1 cellular context compared by ENCODE assay signal in genomic region chr2:25521665-25522387, GRCh38.
TF ChIP-seq lines count a peak whose summit lies in the region.

No MANE protein-coding gene starts in this region.

TF ChIP-seq in GM23338, 12 proteins besides CTCF, POLR2A, EP300 and RAD21 (continued from another document):
- TF ChIP-seq, protein P1, sequence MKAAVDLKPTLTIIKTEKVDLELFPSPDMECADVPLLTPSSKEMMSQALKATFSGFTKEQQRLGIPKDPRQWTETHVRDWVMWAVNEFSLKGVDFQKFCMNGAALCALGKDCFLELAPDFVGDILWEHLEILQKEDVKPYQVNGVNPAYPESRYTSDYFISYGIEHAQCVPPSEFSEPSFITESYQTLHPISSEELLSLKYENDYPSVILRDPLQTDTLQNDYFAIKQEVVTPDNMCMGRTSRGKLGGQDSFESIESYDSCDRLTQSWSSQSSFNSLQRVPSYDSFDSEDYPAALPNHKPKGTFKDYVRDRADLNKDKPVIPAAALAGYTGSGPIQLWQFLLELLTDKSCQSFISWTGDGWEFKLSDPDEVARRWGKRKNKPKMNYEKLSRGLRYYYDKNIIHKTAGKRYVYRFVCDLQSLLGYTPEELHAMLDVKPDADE (IDR thresholded peaks at IDR 0.05): no peak
- TF ChIP-seq STAT1 (IDR thresholded peaks at IDR 0.05; ENCODE audit: unreplicated experiment): no peak
